14 cellular contexts compared by ENCODE assay signal in genomic region chr5:16131878-16132277, GRCh38. TPM values are rescaled to one million over a fixed set of nuclear protein-coding genes. Genes with fewer than 3 reads are reported as not detected.
DNase-seq lines count a peak whose midpoint lies in the region; TF ChIP-seq lines count a peak whose summit lies in the region.
"Had no signal": no experiment of that assay in that cellular context is flagged by ENCODE, and none has a peak within 500 bp of the region (broad histone marks: within the 10 kb centered on the region; RNA-seq: fewer than 3 reads in every experiment).

No MANE protein-coding gene starts in this region.

- DNase-seq in NCI-H748 (lab: John Stamatoyannopoulos, UW; ENCODE audit: unreplicated experiment) (peak; percentile 29), NCI-H748 treated with DMSO at 0.1 percent for 48 hours (lab: John Stamatoyannopoulos, UW) (no peak), left ventricle myocardium inferior (no peak), cardiac septum (ENCODE audit: low spot score) (no peak), NCI-H69 (lab: John Stamatoyannopoulos, UW) (peak; percentile 78), prostate gland (ENCODE audit: low spot score) (no peak), retina (no peak)
- DNase-seq: CD4-positive, alpha-beta memory T cell; DMS53; GF-D8 had no signal

- WGBS in prostate gland = 85% methylated on average over 5 of the region's 5 CpGs

- TF ChIP-seq CTCF in left ventricle myocardium inferior (IDR thresholded peaks at IDR 0.05; ENCODE audit: borderline replicate concordance) = no peak
- no peak for TF ChIP-seq CTCF in prostate gland (IDR thresholded peaks at IDR 0.05)

- intact Hi-C loops in left ventricle myocardium inferior (cut with micrococcal nuclease) = no loop called here
- intact Hi-C loops in cardiac septum (cut with DNase I) = no loop called here
- intact Hi-C loops in prostate gland (cut with DNase I) = no loop called here

- H3K27me3 ChIP-seq in left ventricle myocardium inferior (ENCODE audit: low read depth) (peaks cover 13% of the 10 kb centered on the region), prostate gland (replicated peaks; ENCODE audit: insufficient read depth) (no peaks in the 10 kb centered on the region)

- H3K9me3 ChIP-seq in left ventricle myocardium inferior (replicated peaks) (peaks cover 7% of the 10 kb centered on the region), prostate gland (no peaks in the 10 kb centered on the region)
- H3K9me3 ChIP-seq: HAP-1 had no signal

- H3K4me3 ChIP-seq in left ventricle myocardium inferior (peak overlapping the region; percentile 64), prostate gland (no peak overlapping the region)
- H3K4me3 ChIP-seq: HAP-1 had no signal

- H3K27ac ChIP-seq in left ventricle myocardium inferior (replicated peaks) = peak overlapping the region; percentile 71
- H3K27ac ChIP-seq in prostate gland = no peak overlapping the region
- H3K27ac ChIP-seq: C4-2B had no signal

- no peak for TF ChIP-seq POLR2A in prostate gland (IDR thresholded peaks at IDR 0.05)

- H3K36me3 ChIP-seq in left ventricle myocardium inferior (peaks cover 3% of the 10 kb centered on the region), prostate gland (no peaks in the 10 kb centered on the region)
- H3K36me3 ChIP-seq: HAP-1 had no signal

- H3K4me1 ChIP-seq in left ventricle myocardium inferior (peaks cover 20% of the 10 kb centered on the region), prostate gland (replicated peaks) (no peaks in the 10 kb centered on the region)
- H3K4me1 ChIP-seq: HAP-1 had no signal

RNA-seq across cellular contexts. Expression of gene MARCHF11, which starts 47.7 kb away (rescaled TPM):
- total RNA-seq in left ventricle myocardium inferior (6.7 TPM), cardiac septum (1.3 TPM), prostate gland (1 to 10 TPM in 1 of 2 donors, not detected in 1; 8.9 TPM)
- total RNA-seq: B cell; CD4-positive, alpha-beta memory T cell; HepG2 had no signal

Comparison
In these comparisons a context has a peak if more than half of its experiments do, and no peak if none do; other contexts are left out.
1. DNase-seq: peak in NCI-H748 (single experiment) and NCI-H69 (single experiment); none in NCI-H748 treated with DMSO at 0.1 percent for 48 hours (single experiment), left ventricle myocardium inferior (single experiment), cardiac septum (single experiment), prostate gland (single experiment) and retina (single experiment).